12 cellular contexts compared by ENCODE assay signal in the genomic region with DNA sequence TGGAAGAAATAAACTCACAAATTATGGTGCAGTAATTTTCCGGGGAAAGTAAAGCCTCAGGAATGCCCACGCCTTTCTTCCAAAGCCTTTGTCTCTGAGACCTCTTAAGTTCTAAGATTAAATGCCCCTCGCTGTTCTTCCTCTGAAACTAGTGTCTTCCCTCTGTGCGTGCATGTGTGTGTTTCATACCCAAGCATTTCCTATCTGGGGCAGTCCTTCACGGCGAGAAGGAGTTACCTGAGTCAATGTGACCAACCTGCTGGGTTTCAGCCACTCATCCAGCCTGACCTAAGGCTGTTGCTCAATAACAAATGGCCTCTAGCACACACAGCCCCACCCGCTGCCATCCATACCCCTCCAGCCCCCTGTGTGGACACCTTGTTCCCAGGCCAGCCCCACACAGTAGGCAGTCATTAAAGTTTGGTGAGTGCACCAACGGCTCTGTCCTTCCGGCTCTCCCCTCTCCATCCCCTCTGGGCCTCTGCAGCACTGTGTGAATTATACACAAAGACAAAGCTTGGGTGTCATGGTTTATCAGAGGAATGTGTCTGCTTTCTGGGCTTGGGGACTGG. TPM values are rescaled to one million over a fixed set of nuclear protein-coding genes. Genes with fewer than 3 reads are reported as not detected.
DNase-seq lines count a peak whose midpoint lies in the region; ATAC-seq, FAIRE-seq and TF ChIP-seq lines count a peak whose summit lies in the region.
"Had no signal": no experiment of that assay in that cellular context is flagged by ENCODE, and none has a peak within 500 bp of the region (broad histone marks: within the 10 kb centered on the region; RNA-seq: fewer than 3 reads in every experiment).

No MANE protein-coding gene starts in this region.

- peak overlapping the region; percentile 86 for H3K27ac Mint-ChIP-seq in MCF 10A (ENCODE audit: low read depth, unreplicated experiment)

- H3K4me1 ChIP-seq in skeletal muscle satellite cell (ENCODE audit: control insufficient read depth, insufficient read depth, low read length) = peaks cover 43% of the 10 kb centered on the region

- no TSS peak for BruUV-seq in MCF 10A (replicated peaks; lab: Mats Ljungman, UMichigan)

- peak overlapping the region; percentile 62 for H3K4me2 ChIP-seq in skeletal muscle satellite cell (ENCODE audit: low read length)

- POLR2A ChIA-PET in MCF 10A (lab: Yijun Ruan, JAX) = interaction anchor here (0.6 to 4.4 kb wide), 13 partner anchors 11 to 245 kb away, joined by 3 to 32 read pairs (median 4); partner anchors contain the start of gene FOSL2

- no peaks in the 10 kb centered on the region for H3K9me3 ChIP-seq in skeletal muscle satellite cell (replicated peaks; ENCODE audit: low read length)

- H3K27me3 Mint-ChIP-seq in MCF 10A (ENCODE audit: insufficient read depth, unreplicated experiment) = no peaks in the 10 kb centered on the region

- H3K9ac ChIP-seq in skeletal muscle satellite cell (ENCODE audit: low read depth, low read length) = peak overlapping the region; percentile 40

- no peak overlapping the region for H3K4me3 ChIP-seq in skeletal muscle satellite cell (ENCODE audit: low read length)

- H3K4me1 Mint-ChIP-seq in MCF 10A (ENCODE audit: insufficient read depth, unreplicated experiment) = peaks cover 19% of the 10 kb centered on the region

- no peaks in the 10 kb centered on the region for H3K27me3 ChIP-seq in skeletal muscle satellite cell (ENCODE audit: control insufficient read depth, insufficient read depth, low read length)

- no peak for TF ChIP-seq CTCF in MCF 10A (IDR thresholded peaks at IDR 0.05; ENCODE audit: unreplicated experiment)

- CTCF ChIA-PET in MCF 10A (lab: Yijun Ruan, JAX) = interaction anchor here (0.6 to 0.9 kb wide), 5 partner anchors 42 to 118 kb away, joined by 3 read pairs; no protein-coding TSS in a partner anchor

- H3K36me3 ChIP-seq in skeletal muscle satellite cell (ENCODE audit: insufficient read depth, low read length) = no peaks in the 10 kb centered on the region

- FAIRE-seq in HTR-8/SVneo (lab: Jason Lieb, UNC) = peak; percentile 28

- no peaks in the 10 kb centered on the region for H3K36me3 Mint-ChIP-seq in MCF 10A (ENCODE audit: insufficient read depth, unreplicated experiment)

- ATAC-seq in left lobe of liver = peak; percentile 15
- ATAC-seq: Panc1 had no signal

- H3K4me3 Mint-ChIP-seq in MCF 10A (ENCODE audit: unreplicated experiment) = no peak overlapping the region

- intact Hi-C loops in MCF 10A (cut with micrococcal nuclease) = loop anchor here (5.0 kb wide), 1 partner anchor 637 kb away; no protein-coding TSS in a partner anchor

- DNase-seq in HTR-8/SVneo (ENCODE audit: insufficient read length, low spot score) (no peak), MCF 10A (ENCODE audit: unreplicated experiment) (peak; percentile 52), left lobe of liver (ENCODE audit: low spot score) (peak; percentile 48), NCI-H187 (lab: John Stamatoyannopoulos, UW) (no peak), DMS 273 treated with DMSO at 0.1 percent for 48 hours (lab: John Stamatoyannopoulos, UW) (no peak)
- no peak for DNase-seq in effector CD4-positive, alpha-beta T cell
- DNase-seq in effector CD8-positive, alpha-beta T cell (lab: John Stamatoyannopoulos, UW) = no peak
- DNase-seq: DMS79, glutamatergic neuron, NCI-H2029 treated with DMSO at 0.1 percent for 48 hours had no signal

- H3K9me3 Mint-ChIP-seq in MCF 10A (ENCODE audit: unreplicated experiment) = no peaks in the 10 kb centered on the region

RNA-seq across cellular contexts. Expression of gene FOSL2, which starts 53.8 kb away (rescaled TPM):
- total RNA-seq in MCF 10A (2022) (122 and 141 TPM in 2 replicates), left lobe of liver (9.3 TPM)
- total RNA-seq in skeletal muscle satellite cell (2012; rRNA removed) = 31.2 and 44.6 TPM in 2 replicates

Comparison
In these comparisons a context has a peak if more than half of its experiments do, and no peak if none do; other contexts are left out.
1. DNase-seq: peak in MCF 10A (single experiment) and left lobe of liver (single experiment); none in HTR-8/SVneo (single experiment), NCI-H187 (0 of 2), effector CD4-positive, alpha-beta T cell (single experiment), effector CD8-positive, alpha-beta T cell (single experiment) and DMS 273 treated with DMSO at 0.1 percent for 48 hours (single experiment).
2. RNA of gene FOSL2, which starts 53.8 kb away (total RNA-seq): 122 to 141 TPM in MCF 10A; 9.3 TPM in left lobe of liver (single experiment); every median in the first group is over 10 times any median in the second.